1 cellular context compared by ENCODE assay signal in the genomic region with DNA sequence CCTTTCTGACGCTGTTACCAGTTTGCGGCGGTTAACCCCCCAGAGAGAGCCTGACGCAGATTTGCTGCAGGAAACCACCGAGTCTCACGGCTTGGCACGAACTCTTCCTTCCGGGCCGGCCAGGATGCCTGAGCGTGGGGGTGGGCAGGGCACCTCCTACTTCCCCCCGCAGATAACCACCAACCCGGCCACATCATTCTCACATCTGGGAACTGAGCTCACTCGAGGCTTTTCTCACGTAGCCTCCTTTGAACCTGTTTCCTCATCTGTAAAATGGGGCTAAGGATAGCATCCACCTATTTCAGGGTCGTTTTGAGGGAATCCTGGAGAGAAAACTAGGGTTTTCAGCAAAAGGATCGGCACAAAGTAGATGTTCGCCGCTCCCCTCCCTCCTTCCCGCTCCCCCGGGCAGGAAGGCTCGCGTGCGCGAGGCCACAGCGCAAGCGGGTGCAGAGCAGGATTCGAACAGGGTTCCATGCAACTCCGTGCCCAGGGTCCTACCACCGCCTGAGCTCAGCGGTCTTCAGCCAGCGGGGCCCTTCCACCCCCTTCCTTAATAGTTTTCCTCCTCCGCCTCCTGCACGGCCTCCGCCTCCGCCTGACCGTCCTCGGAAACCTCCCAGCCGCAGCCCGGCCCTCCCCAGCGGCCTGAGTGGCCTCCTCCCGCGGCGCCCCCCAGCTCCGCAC.
TF ChIP-seq lines count a peak whose summit lies in the region.

No MANE protein-coding gene starts in this region.

TF ChIP-seq in K562, 482 proteins besides CTCF, POLR2A, EP300 and RAD21 (continued from another document and continues in another):
- TF ChIP-seq YY1 (IDR thresholded peaks at IDR 0.05; ENCODE audit: borderline replicate concordance in 1 of 3, control insufficient read depth in 1 of 3, extremely low read depth in 1 of 3, insufficient read depth in 3 of 3, insufficient read length in 1 of 3, insufficient replicate concordance in 2 of 3, low read depth in 1 of 3, low read length in 2 of 3) (peak in 1 of 3 experiments; percentile 1), ZNF699 (CRISPR knock-in tag; IDR thresholded peaks at IDR 0.05; ENCODE audit: insufficient replicate concordance) (no peak), XRCC3 (IDR thresholded peaks at IDR 0.05) (no peak), HDAC1 (IDR thresholded peaks at IDR 0.05) (peak in 1 of 2 experiments; percentile 70; a peak in 2 of 4 replicates), FOXP1 (CRISPR knock-in tag; IDR thresholded peaks at IDR 0.05) (peak; percentile 1; the same call in 1 of the 2 replicates), ZNF134 (CRISPR knock-in tag; conservative IDR thresholded peaks at IDR 0.05) (0 out of 2 replicates have a peak, but pooled peaks have one; percentile 49), HNRNPLL (IDR thresholded peaks at IDR 0.05; ENCODE audit: low read depth, low read length, poor library complexity, severe bottlenecking) (peak; percentile 50), POLR2B (IDR thresholded peaks at IDR 0.05; ENCODE audit: low read depth, partially characterized antibody) (peak; percentile 79), RFX7 (CRISPR knock-in tag; IDR thresholded peaks at IDR 0.05) (0 out of 2 replicates have a peak, but pooled peaks have one; percentile 41), SMAD4 (CRISPR knock-in tag; conservative IDR thresholded peaks at IDR 0.05) (peak; percentile 77), KLF16 (IDR thresholded peaks at IDR 0.05) (peak; percentile 68), SMARCA4 (IDR thresholded peaks at IDR 0.05) (peak; percentile 76), FOS (IDR thresholded peaks at IDR 0.05; ENCODE audit: extremely low read depth, insufficient read length) (no peak), HDAC2 (IDR thresholded peaks at IDR 0.05) (peak; percentile 96), ZNF24 (IDR thresholded peaks at IDR 0.05) (0 out of 2 replicates have a peak, but pooled peaks have one; percentile 25), TRIM24 (IDR thresholded peaks at IDR 0.05) (peak; percentile 4 to 42; a peak in 1 of 4 replicates), KAT8 (IDR thresholded peaks at IDR 0.05; ENCODE audit: low read depth) (0 out of 2 replicates have a peak, but pooled peaks have one; percentile 28), SNIP1 (IDR thresholded peaks at IDR 0.05; ENCODE audit: low read depth) (no peak), TCF3 (CRISPR knock-in tag; IDR thresholded peaks at IDR 0.05) (peak; percentile 58; the same call in 1 of the 2 replicates), ZNF175 (CRISPR knock-in tag; IDR thresholded peaks at IDR 0.05; ENCODE audit: low read depth) (peak; percentile 84), ERF (CRISPR knock-in tag; IDR thresholded peaks at IDR 0.05) (peak; percentile 58), NCOR1 (IDR thresholded peaks at IDR 0.05) (no peak; the same call in 1 of the 2 replicates), U2AF1 (optimal IDR thresholded peaks at IDR 0.05; ENCODE audit: low read depth, low read length) (no peak), L3MBTL2 (IDR thresholded peaks at IDR 0.05) (peak; percentile 78), MYNN (IDR thresholded peaks at IDR 0.05) (peak; percentile 89), MYNN (CRISPR knock-in tag; IDR thresholded peaks at IDR 0.05) (no peak)
- TF ChIP-seq, protein P1, sequence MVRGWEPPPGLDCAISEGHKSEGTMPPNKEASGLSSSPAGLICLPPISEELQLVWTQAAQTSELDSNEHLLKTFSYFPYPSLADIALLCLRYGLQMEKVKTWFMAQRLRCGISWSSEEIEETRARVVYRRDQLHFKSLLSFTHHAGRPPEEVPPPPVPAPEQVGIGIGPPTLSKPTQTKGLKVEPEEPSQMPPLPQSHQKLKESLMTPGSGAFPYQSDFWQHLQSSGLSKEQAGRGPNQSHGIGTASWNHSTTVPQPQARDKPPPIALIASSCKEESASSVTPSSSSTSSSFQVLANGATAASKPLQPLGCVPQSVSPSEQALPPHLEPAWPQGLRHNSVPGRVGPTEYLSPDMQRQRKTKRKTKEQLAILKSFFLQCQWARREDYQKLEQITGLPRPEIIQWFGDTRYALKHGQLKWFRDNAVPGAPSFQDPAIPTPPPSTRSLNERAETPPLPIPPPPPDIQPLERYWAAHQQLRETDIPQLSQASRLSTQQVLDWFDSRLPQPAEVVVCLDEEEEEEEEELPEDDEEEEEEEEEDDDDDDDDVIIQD (CRISPR knock-in tag; IDR thresholded peaks at IDR 0.05) = no peak
- TF ChIP-seq, protein P2, sequence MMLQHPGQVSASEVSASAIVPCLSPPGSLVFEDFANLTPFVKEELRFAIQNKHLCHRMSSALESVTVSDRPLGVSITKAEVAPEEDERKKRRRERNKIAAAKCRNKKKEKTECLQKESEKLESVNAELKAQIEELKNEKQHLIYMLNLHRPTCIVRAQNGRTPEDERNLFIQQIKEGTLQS (IDR thresholded peaks at IDR 0.05) = peak; percentile 39
- TF ChIP-seq, protein P2 (CRISPR knock-in tag; conservative IDR thresholded peaks at IDR 0.05) = no peak
- TF ChIP-seq, protein P3, sequence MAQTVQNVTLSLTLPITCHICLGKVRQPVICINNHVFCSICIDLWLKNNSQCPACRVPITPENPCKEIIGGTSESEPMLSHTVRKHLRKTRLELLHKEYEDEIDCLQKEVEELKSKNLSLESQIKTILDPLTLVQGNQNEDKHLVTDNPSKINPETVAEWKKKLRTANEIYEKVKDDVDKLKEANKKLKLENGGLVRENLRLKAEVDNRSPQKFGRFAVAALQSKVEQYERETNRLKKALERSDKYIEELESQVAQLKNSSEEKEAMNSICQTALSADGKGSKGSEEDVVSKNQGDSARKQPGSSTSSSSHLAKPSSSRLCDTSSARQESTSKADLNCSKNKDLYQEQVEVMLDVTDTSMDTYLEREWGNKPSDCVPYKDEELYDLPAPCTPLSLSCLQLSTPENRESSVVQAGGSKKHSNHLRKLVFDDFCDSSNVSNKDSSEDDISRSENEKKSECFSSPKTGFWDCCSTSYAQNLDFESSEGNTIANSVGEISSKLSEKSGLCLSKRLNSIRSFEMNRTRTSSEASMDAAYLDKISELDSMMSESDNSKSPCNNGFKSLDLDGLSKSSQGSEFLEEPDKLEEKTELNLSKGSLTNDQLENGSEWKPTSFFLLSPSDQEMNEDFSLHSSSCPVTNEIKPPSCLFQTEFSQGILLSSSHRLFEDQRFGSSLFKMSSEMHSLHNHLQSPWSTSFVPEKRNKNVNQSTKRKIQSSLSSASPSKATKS (CRISPR knock-in tag; IDR thresholded peaks at IDR 0.05) = 0 out of 2 replicates have a peak, but pooled peaks have one; percentile 39
- TF ChIP-seq, protein P4, sequence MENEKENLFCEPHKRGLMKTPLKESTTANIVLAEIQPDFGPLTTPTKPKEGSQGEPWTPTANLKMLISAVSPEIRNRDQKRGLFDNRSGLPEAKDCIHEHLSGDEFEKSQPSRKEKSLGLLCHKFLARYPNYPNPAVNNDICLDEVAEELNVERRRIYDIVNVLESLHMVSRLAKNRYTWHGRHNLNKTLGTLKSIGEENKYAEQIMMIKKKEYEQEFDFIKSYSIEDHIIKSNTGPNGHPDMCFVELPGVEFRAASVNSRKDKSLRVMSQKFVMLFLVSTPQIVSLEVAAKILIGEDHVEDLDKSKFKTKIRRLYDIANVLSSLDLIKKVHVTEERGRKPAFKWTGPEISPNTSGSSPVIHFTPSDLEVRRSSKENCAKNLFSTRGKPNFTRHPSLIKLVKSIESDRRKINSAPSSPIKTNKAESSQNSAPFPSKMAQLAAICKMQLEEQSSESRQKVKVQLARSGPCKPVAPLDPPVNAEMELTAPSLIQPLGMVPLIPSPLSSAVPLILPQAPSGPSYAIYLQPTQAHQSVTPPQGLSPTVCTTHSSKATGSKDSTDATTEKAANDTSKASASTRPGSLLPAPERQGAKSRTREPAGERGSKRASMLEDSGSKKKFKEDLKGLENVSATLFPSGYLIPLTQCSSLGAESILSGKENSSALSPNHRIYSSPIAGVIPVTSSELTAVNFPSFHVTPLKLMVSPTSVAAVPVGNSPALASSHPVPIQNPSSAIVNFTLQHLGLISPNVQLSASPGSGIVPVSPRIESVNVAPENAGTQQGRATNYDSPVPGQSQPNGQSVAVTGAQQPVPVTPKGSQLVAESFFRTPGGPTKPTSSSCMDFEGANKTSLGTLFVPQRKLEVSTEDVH (IDR thresholded peaks at IDR 0.05; ENCODE audit: low read depth, partially characterized antibody) = peak; percentile 23
- TF ChIP-seq, protein P5, sequence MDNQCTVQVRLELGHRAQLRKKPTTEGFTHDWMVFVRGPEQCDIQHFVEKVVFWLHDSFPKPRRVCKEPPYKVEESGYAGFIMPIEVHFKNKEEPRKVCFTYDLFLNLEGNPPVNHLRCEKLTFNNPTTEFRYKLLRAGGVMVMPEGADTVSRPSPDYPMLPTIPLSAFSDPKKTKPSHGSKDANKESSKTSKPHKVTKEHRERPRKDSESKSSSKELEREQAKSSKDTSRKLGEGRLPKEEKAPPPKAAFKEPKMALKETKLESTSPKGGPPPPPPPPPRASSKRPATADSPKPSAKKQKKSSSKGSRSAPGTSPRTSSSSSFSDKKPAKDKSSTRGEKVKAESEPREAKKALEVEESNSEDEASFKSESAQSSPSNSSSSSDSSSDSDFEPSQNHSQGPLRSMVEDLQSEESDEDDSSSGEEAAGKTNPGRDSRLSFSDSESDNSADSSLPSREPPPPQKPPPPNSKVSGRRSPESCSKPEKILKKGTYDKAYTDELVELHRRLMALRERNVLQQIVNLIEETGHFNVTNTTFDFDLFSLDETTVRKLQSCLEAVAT (IDR thresholded peaks at IDR 0.05) = peak; percentile 45 to 73; a peak in 2 of 4 replicates
- TF ChIP-seq, protein P6, sequence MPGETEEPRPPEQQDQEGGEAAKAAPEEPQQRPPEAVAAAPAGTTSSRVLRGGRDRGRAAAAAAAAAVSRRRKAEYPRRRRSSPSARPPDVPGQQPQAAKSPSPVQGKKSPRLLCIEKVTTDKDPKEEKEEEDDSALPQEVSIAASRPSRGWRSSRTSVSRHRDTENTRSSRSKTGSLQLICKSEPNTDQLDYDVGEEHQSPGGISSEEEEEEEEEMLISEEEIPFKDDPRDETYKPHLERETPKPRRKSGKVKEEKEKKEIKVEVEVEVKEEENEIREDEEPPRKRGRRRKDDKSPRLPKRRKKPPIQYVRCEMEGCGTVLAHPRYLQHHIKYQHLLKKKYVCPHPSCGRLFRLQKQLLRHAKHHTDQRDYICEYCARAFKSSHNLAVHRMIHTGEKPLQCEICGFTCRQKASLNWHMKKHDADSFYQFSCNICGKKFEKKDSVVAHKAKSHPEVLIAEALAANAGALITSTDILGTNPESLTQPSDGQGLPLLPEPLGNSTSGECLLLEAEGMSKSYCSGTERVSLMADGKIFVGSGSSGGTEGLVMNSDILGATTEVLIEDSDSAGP (CRISPR knock-in tag; IDR thresholded peaks at IDR 0.05) = no peak
- TF ChIP-seq, protein P7, sequence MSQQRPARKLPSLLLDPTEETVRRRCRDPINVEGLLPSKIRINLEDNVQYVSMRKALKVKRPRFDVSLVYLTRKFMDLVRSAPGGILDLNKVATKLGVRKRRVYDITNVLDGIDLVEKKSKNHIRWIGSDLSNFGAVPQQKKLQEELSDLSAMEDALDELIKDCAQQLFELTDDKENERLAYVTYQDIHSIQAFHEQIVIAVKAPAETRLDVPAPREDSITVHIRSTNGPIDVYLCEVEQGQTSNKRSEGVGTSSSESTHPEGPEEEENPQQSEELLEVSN (IDR thresholded peaks at IDR 0.05; ENCODE audit: borderline replicate concordance in 1 of 2, extremely low read depth in 1 of 2, insufficient read depth in 1 of 2, insufficient read length in 1 of 2, low read depth in 1 of 2, low read length in 1 of 2, poor library complexity in 1 of 2, severe bottlenecking in 1 of 2) = peak; percentile 80 to 82
- TF ChIP-seq, protein P8, sequence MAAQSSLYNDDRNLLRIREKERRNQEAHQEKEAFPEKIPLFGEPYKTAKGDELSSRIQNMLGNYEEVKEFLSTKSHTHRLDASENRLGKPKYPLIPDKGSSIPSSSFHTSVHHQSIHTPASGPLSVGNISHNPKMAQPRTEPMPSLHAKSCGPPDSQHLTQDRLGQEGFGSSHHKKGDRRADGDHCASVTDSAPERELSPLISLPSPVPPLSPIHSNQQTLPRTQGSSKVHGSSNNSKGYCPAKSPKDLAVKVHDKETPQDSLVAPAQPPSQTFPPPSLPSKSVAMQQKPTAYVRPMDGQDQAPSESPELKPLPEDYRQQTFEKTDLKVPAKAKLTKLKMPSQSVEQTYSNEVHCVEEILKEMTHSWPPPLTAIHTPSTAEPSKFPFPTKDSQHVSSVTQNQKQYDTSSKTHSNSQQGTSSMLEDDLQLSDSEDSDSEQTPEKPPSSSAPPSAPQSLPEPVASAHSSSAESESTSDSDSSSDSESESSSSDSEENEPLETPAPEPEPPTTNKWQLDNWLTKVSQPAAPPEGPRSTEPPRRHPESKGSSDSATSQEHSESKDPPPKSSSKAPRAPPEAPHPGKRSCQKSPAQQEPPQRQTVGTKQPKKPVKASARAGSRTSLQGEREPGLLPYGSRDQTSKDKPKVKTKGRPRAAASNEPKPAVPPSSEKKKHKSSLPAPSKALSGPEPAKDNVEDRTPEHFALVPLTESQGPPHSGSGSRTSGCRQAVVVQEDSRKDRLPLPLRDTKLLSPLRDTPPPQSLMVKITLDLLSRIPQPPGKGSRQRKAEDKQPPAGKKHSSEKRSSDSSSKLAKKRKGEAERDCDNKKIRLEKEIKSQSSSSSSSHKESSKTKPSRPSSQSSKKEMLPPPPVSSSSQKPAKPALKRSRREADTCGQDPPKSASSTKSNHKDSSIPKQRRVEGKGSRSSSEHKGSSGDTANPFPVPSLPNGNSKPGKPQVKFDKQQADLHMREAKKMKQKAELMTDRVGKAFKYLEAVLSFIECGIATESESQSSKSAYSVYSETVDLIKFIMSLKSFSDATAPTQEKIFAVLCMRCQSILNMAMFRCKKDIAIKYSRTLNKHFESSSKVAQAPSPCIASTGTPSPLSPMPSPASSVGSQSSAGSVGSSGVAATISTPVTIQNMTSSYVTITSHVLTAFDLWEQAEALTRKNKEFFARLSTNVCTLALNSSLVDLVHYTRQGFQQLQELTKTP (IDR thresholded peaks at IDR 0.05; ENCODE audit: low read depth in 1 of 2, partially characterized antibody in 2 of 2) = peak; percentile 78 to 79
- TF ChIP-seq, protein P9, sequence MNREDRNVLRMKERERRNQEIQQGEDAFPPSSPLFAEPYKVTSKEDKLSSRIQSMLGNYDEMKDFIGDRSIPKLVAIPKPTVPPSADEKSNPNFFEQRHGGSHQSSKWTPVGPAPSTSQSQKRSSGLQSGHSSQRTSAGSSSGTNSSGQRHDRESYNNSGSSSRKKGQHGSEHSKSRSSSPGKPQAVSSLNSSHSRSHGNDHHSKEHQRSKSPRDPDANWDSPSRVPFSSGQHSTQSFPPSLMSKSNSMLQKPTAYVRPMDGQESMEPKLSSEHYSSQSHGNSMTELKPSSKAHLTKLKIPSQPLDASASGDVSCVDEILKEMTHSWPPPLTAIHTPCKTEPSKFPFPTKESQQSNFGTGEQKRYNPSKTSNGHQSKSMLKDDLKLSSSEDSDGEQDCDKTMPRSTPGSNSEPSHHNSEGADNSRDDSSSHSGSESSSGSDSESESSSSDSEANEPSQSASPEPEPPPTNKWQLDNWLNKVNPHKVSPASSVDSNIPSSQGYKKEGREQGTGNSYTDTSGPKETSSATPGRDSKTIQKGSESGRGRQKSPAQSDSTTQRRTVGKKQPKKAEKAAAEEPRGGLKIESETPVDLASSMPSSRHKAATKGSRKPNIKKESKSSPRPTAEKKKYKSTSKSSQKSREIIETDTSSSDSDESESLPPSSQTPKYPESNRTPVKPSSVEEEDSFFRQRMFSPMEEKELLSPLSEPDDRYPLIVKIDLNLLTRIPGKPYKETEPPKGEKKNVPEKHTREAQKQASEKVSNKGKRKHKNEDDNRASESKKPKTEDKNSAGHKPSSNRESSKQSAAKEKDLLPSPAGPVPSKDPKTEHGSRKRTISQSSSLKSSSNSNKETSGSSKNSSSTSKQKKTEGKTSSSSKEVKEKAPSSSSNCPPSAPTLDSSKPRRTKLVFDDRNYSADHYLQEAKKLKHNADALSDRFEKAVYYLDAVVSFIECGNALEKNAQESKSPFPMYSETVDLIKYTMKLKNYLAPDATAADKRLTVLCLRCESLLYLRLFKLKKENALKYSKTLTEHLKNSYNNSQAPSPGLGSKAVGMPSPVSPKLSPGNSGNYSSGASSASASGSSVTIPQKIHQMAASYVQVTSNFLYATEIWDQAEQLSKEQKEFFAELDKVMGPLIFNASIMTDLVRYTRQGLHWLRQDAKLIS (CRISPR knock-in tag; IDR thresholded peaks at IDR 0.05) = peak; percentile 94
